ENCODE assay signal across 26 cellular contexts in the genomic region with DNA sequence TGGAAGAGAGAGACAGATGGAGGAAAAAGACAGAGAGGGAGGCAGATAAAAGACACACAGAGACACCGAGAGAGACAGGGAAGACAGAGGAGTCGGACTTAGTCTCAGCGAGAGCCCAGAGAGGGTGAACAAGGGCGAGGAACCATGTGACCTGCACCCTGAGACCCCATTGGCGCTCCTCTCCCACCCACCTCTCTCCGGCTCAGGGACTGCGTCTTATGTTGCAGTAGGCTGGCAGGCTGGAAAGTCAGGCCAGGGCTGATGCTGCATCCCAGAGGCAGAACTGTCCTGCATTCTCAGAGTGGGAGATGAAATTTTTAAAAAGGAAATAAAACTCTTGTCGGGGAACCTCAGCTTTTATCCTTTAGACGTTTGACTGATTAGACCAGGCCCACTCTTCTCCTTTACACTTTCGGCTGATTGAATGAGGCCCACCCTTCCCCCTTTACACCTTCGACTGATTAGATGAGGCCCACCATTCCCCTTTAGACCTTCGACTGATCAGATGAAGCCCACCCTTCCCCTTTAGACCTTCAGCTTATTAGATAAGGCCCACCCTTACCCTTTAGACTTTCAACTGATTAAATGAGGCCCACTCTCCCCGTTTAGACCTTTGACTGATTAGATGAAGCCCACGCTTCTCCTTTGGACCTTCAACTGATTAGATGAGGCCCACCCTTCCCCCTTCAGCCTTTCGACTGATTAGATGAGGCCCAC. TPM values are rescaled to one million over a fixed set of nuclear protein-coding genes. Genes with fewer than 3 reads are reported as not detected.
DNase-seq lines count a peak whose midpoint lies in the region; ATAC-seq, FAIRE-seq and TF ChIP-seq lines count a peak whose summit lies in the region.
"Had no signal": no experiment of that assay in that cellular context is flagged by ENCODE, and none has a peak within 500 bp of the region (broad histone marks: within the 10 kb centered on the region; RNA-seq: fewer than 3 reads in every experiment).

No MANE protein-coding gene starts in this region.

- H3K9me2 ChIP-seq in SK-N-SH = no peaks in the 10 kb centered on the region

- no peak overlapping the region for H3K4me3 Mint-ChIP-seq in naive thymus-derived CD4-positive, alpha-beta T cell
- no peak overlapping the region for H3K4me3 Mint-ChIP-seq in MCF 10A (ENCODE audit: unreplicated experiment)

- no peak for FAIRE-seq in K562 (lab: Jason Lieb, UNC)
- no peak for FAIRE-seq in GM12892 (lab: Jason Lieb, UNC)
- FAIRE-seq: GM18507, islet of Langerhans had no signal

- TF ChIP-seq CTCF in SK-N-SH (IDR thresholded peaks at IDR 0.05) (no peak), DND-41 (IDR thresholded peaks at IDR 0.05; ENCODE audit: borderline replicate concordance, extremely low read depth, low read length, poor library complexity, severe bottlenecking) (no peak), K562 (IDR thresholded peaks at IDR 0.05 in 2 of 3, conservative IDR thresholded peaks at IDR 0.05 in 1 of 3; ENCODE audit: insufficient read depth in 2 of 3, low read depth in 1 of 3, low read length in 3 of 3) (no peak), MCF 10A (IDR thresholded peaks at IDR 0.05; ENCODE audit: unreplicated experiment) (no peak), psoas muscle (IDR thresholded peaks at IDR 0.05) (no peak)

- H3K9ac ChIP-seq in SK-N-SH = no peak overlapping the region
- H3K9ac ChIP-seq in DND-41 (ENCODE audit: low read depth, low read length) = no peak overlapping the region
- no peak overlapping the region for H3K9ac ChIP-seq in K562 (ENCODE audit: insufficient read depth in 1 of 2, low read depth in 2 of 2, low read length in 2 of 2)

- ATAC-seq in SK-N-SH treated with all-trans-retinoic acid at 6 μM for 48 hours (peak; percentile 24; the same call in 2 of the 3 replicates), DND-41 (ENCODE audit: insufficient read depth, low read depth) (peak; percentile 33; the same call in 1 of the 3 replicates), K562 (no peak), psoas muscle (no peak)
- ATAC-seq in naive thymus-derived CD4-positive, alpha-beta T cell = no peak

- peak overlapping the region in 5 of 9 donors; percentile 4 to 71 (median 33) for H3K27ac Mint-ChIP-seq in naive thymus-derived CD4-positive, alpha-beta T cell
- no peak overlapping the region for H3K27ac Mint-ChIP-seq in MCF 10A (ENCODE audit: low read depth, unreplicated experiment)

- intact Hi-C loops in K562 (cut with micrococcal nuclease) (no loop called here), MCF 10A (cut with micrococcal nuclease) (no loop called here), psoas muscle (cut with DNase I) (no loop called here)
- intact Hi-C loops in naive thymus-derived CD4-positive, alpha-beta T cell (cut with micrococcal nuclease) = loop anchor here in 1 of 2 donors (5.0 kb wide), 1 partner anchor 60 kb away; no protein-coding TSS in a partner anchor

- H3K4me2 ChIP-seq in SK-N-SH = no peak overlapping the region
- H3K4me2 ChIP-seq in DND-41 (ENCODE audit: insufficient read depth, low read length) = no peak overlapping the region
- H3K4me2 ChIP-seq in K562 (ENCODE audit: insufficient read depth, low read length) = no peak overlapping the region

- peaks cover 0 to 17% (median 8%) of the 10 kb centered on the region in 11 donors for H3K9me3 Mint-ChIP-seq in naive thymus-derived CD4-positive, alpha-beta T cell
- peaks cover 23% of the 10 kb centered on the region for H3K9me3 Mint-ChIP-seq in MCF 10A (ENCODE audit: unreplicated experiment)

- H3K9me1 ChIP-seq in K562 (ENCODE audit: control insufficient read depth, insufficient read depth, low read length) = no peaks in the 10 kb centered on the region

- TF ChIP-seq POLR2A in K562 (conservative IDR thresholded peaks at IDR 0.05) (no peak), GM12892 (IDR thresholded peaks at IDR 0.05; ENCODE audit: low read depth, low read length) (no peak)

- H3K4me1 Mint-ChIP-seq in naive thymus-derived CD4-positive, alpha-beta T cell = peaks cover 0 to 2% (median 0%) of the 10 kb centered on the region in 7 donors
- H3K4me1 Mint-ChIP-seq in MCF 10A (ENCODE audit: insufficient read depth, unreplicated experiment) = no peaks in the 10 kb centered on the region

- TF ChIP-seq RAD21 in SK-N-SH (IDR thresholded peaks at IDR 0.05; ENCODE audit: low read length) (no peak), K562 (CRISPR knock-in tag; conservative IDR thresholded peaks at IDR 0.05 in 1 of 2, IDR thresholded peaks at IDR 0.05 in 1 of 2) (no peak)

- no peaks in the 10 kb centered on the region for H3K36me3 ChIP-seq in SK-N-SH (replicated peaks in 1 of 2; ENCODE audit: control insufficient read depth in 1 of 2, insufficient read depth in 2 of 2, low read length in 1 of 2)
- H3K36me3 ChIP-seq in DND-41 (ENCODE audit: insufficient read depth, low read length) = no peaks in the 10 kb centered on the region
- no peaks in the 10 kb centered on the region for H3K36me3 ChIP-seq in K562 (ENCODE audit: control insufficient read depth, insufficient read depth, low read length)
- H3K36me3 ChIP-seq in naive thymus-derived CD4-positive, alpha-beta T cell (ENCODE audit: control insufficient read depth in 2 of 3, insufficient read depth in 3 of 3, low read length in 3 of 3) = peaks cover 0 to 3% (median 0%) of the 10 kb centered on the region in 3 experiments
- no peaks in the 10 kb centered on the region for H3K36me3 ChIP-seq in psoas muscle (ENCODE audit: insufficient read depth in 1 of 2, low read depth in 1 of 2)
- H3K36me3 ChIP-seq: left ventricle myocardium inferior, SJSA1, tibial artery had no signal

- POLR2A ChIA-PET in SK-N-SH (lab: Yijun Ruan, JAX) (no interaction called here), K562 (lab: Yijun Ruan, JAX) (no interaction called here), MCF 10A (lab: Yijun Ruan, JAX) (no interaction called here)
- POLR2A ChIA-PET in naive thymus-derived CD4-positive, alpha-beta T cell (lab: Charles Lee) = no interaction called here

- H3K79me2 ChIP-seq in SK-N-SH (ENCODE audit: insufficient read depth) (no peaks in the 10 kb centered on the region), DND-41 (ENCODE audit: insufficient read depth, low read length) (no peaks in the 10 kb centered on the region), K562 (ENCODE audit: control insufficient read depth, insufficient read depth, low read length) (no peaks in the 10 kb centered on the region)

- H3K27ac ChIP-seq in SK-N-SH (ENCODE audit: low read depth in 2 of 2, low read length in 1 of 2) (no peak overlapping the region), DND-41 (ENCODE audit: low read length) (no peak overlapping the region), K562 (ENCODE audit: extremely low read depth, low read depth, low read length) (no peak overlapping the region), psoas muscle (no peak overlapping the region)
- H3K27ac ChIP-seq in naive thymus-derived CD4-positive, alpha-beta T cell (ENCODE audit: low read depth, low read length) = no peak overlapping the region
- H3K27ac ChIP-seq: left ventricle myocardium inferior, SJSA1, tibial artery had no signal

- BruUV-seq in K562 (replicated peaks; lab: Mats Ljungman, UMichigan) (no TSS peak), MCF 10A (replicated peaks; lab: Mats Ljungman, UMichigan) (no TSS peak)

- TF ChIP-seq EP300 in SK-N-SH (IDR thresholded peaks at IDR 0.05; ENCODE audit: borderline replicate concordance in 1 of 2, low read depth in 1 of 2, low read length in 1 of 2) = no peak
- no peak for TF ChIP-seq EP300 in K562 (IDR thresholded peaks at IDR 0.05; ENCODE audit: low read length)

- no peaks in the 10 kb centered on the region for H3K4me1 ChIP-seq in SK-N-SH (ENCODE audit: control insufficient read depth in 1 of 2, insufficient read depth in 2 of 2, low read depth in 1 of 2, low read length in 1 of 2)
- no peaks in the 10 kb centered on the region for H3K4me1 ChIP-seq in DND-41 (ENCODE audit: insufficient read depth, low read length)
- H3K4me1 ChIP-seq in K562 (replicated peaks in 1 of 2; ENCODE audit: control insufficient read depth in 2 of 2, insufficient read depth in 2 of 2, low read length in 2 of 2) = no peaks in the 10 kb centered on the region
- H3K4me1 ChIP-seq in naive thymus-derived CD4-positive, alpha-beta T cell (ENCODE audit: control insufficient read depth in 2 of 2, insufficient read depth in 2 of 2, low read length in 2 of 2) = no peaks in the 10 kb centered on the region
- H3K4me1 ChIP-seq in psoas muscle = no peaks in the 10 kb centered on the region
- H3K4me1 ChIP-seq: left ventricle myocardium inferior, SJSA1, tibial artery had no signal

- no peaks in the 10 kb centered on the region for H3K9me3 ChIP-seq in SK-N-SH
- no peaks in the 10 kb centered on the region for H3K9me3 ChIP-seq in DND-41 (ENCODE audit: insufficient read depth, low read length, severe bottlenecking)
- no peaks in the 10 kb centered on the region for H3K9me3 ChIP-seq in K562 (replicated peaks; ENCODE audit: control insufficient read depth, insufficient read depth, low read depth, low read length)
- H3K9me3 ChIP-seq in naive thymus-derived CD4-positive, alpha-beta T cell (ENCODE audit: control insufficient read depth in 2 of 3, low read length in 3 of 3) = peaks cover 0 to 6% (median 0%) of the 10 kb centered on the region in 3 experiments
- H3K9me3 ChIP-seq in psoas muscle = peaks cover 5% of the 10 kb centered on the region

- no peaks in the 10 kb centered on the region for H3K27me3 Mint-ChIP-seq in naive thymus-derived CD4-positive, alpha-beta T cell
- H3K27me3 Mint-ChIP-seq in MCF 10A (ENCODE audit: insufficient read depth, unreplicated experiment) = peaks cover 10% of the 10 kb centered on the region

- CTCF ChIA-PET in SK-N-SH (lab: Yijun Ruan, JAX) = no interaction called here
- CTCF ChIA-PET in K562 (lab: Yijun Ruan, JAX; ENCODE audit: low intra/inter-chr PET ratio) = no interaction called here
- CTCF ChIA-PET in naive thymus-derived CD4-positive, alpha-beta T cell (lab: Charles Lee) = no interaction called here
- CTCF ChIA-PET in MCF 10A (lab: Yijun Ruan, JAX) = no interaction called here

- H3F3A ChIP-seq in SK-N-SH (replicated peaks; ENCODE audit: insufficient read depth) = no peaks in the 10 kb centered on the region

- no peak overlapping the region for H3K4me3 ChIP-seq in SK-N-SH (ENCODE audit: low read depth in 2 of 2, low read length in 1 of 2)
- H3K4me3 ChIP-seq in DND-41 (ENCODE audit: low read depth in 1 of 2, low read length in 2 of 2) = no peak overlapping the region
- no peak overlapping the region for H3K4me3 ChIP-seq in K562
- no peak overlapping the region for H3K4me3 ChIP-seq in naive thymus-derived CD4-positive, alpha-beta T cell (ENCODE audit: low read length)
- no peak overlapping the region for H3K4me3 ChIP-seq in psoas muscle
- H3K4me3 ChIP-seq: left ventricle myocardium inferior, SJSA1, tibial artery had no signal

- peaks cover 0 to 8% (median 0%) of the 10 kb centered on the region in 5 donors for H3K36me3 Mint-ChIP-seq in naive thymus-derived CD4-positive, alpha-beta T cell
- H3K36me3 Mint-ChIP-seq in MCF 10A (ENCODE audit: insufficient read depth, unreplicated experiment) = no peaks in the 10 kb centered on the region

- H2AFZ ChIP-seq in SK-N-SH (ENCODE audit: low read depth) = no peak overlapping the region
- no peak overlapping the region for H2AFZ ChIP-seq in DND-41 (ENCODE audit: low read depth, low read length)
- H2AFZ ChIP-seq in K562 (ENCODE audit: low read depth, low read length) = no peak overlapping the region

- no peak for DNase-seq in SK-N-SH
- DNase-seq in DND-41 = no peak
- no peak for DNase-seq in K562 (ENCODE audit: extremely low read depth in 1 of 4, low spot score in 3 of 4)
- no peak for DNase-seq in naive thymus-derived CD4-positive, alpha-beta T cell
- DNase-seq in GM12892 (ENCODE audit: insufficient read length) = no peak
- DNase-seq in MCF 10A (ENCODE audit: unreplicated experiment) = no peak
- DNase-seq in psoas muscle = no peak
- DNase-seq: activated effector memory CD4-positive, alpha-beta T cell treated with anti-CD3 and anti-CD28 coated beads, Interleukin-2, amount 50 U/mL, for 16 hours; activated T-cell treated with anti-CD3 and anti-CD28 coated beads, Interleukin-2, amount 50 U/mL, for 1 hour; DMS53; GF-D8; left ventricle myocardium inferior; NCI-H1092; NCI-H187; NCI-H345; NCI-H774; T-helper 1 cell; tibial artery had no signal

- in situ Hi-C loops in K562 (cut with MboI) = loop anchor here (25.0 kb wide), 1 partner anchor 830 kb away; no protein-coding TSS in a partner anchor

- 54% methylated on average over 15 of the region's 15 CpGs for WGBS in SK-N-SH (ENCODE audit: low lambda C conversion rate)
- WGBS in K562 (ENCODE audit: insufficient coverage, low coverage, missing lambda C conversion rate) = 14% methylated on average over 12 of the region's 15 CpGs
- 83 to 89% (median 85%) methylated on average over 15 of the region's 15 CpGs for WGBS in psoas muscle, 3 donors

- no peaks in the 10 kb centered on the region for H4K20me1 ChIP-seq in SK-N-SH (ENCODE audit: insufficient read depth)
- no peaks in the 10 kb centered on the region for H4K20me1 ChIP-seq in DND-41 (ENCODE audit: insufficient read depth, low read length)
- H4K20me1 ChIP-seq in K562 (replicated peaks; ENCODE audit: control insufficient read depth, insufficient read depth, low read length) = no peaks in the 10 kb centered on the region

- peaks cover 39% of the 10 kb centered on the region; the same call in 1 of the 2 replicates for H3K27me3 ChIP-seq in SK-N-SH (ENCODE audit: insufficient read depth)
- H3K27me3 ChIP-seq in DND-41 (ENCODE audit: insufficient read depth, low read length, poor library complexity) = no peaks in the 10 kb centered on the region
- peaks cover 4 to 17% of the 10 kb centered on the region in 2 experiments; a peak in 4 of 5 replicates for H3K27me3 ChIP-seq in K562 (ENCODE audit: control insufficient read depth in 2 of 2, insufficient read depth in 2 of 2, low read length in 2 of 2)
- no peaks in the 10 kb centered on the region for H3K27me3 ChIP-seq in naive thymus-derived CD4-positive, alpha-beta T cell (ENCODE audit: control insufficient read depth in 2 of 2, insufficient read depth in 2 of 2, low read length in 2 of 2)
- H3K27me3 ChIP-seq in psoas muscle (ENCODE audit: insufficient read depth in 3 of 3, low read length in 2 of 3) = no peaks in the 10 kb centered on the region
- H3K27me3 ChIP-seq: SJSA1, tibial artery had no signal

RNA-seq across cellular contexts. Expression of gene IL3RA, which starts 29.5 kb away (rescaled TPM):
- not detected in 2 replicates for polyA plus RNA-seq in SK-N-SH (2012; rRNA removed)
- 0.03 TPM in 1 of 2 replicates, not detected in the other for polyA plus RNA-seq in SK-N-SH (2012; cell fraction: cytosol; rRNA removed)
- polyA plus RNA-seq in SK-N-SH (2012; cell fraction: nucleus; rRNA removed) = not detected in 2 replicates
- not detected in 2 replicates for total RNA-seq in K562 (2011; cell fraction: chromatin; rRNA removed; ENCODE audit: low replicate concordance)
- total RNA-seq in K562 (2011; cell fraction: nucleolus; rRNA removed) = not detected in 2 replicates
- not detected in 2 replicates for total RNA-seq in K562 (2011; cell fraction: nucleoplasm; rRNA removed)
- not detected in 2 replicates for total RNA-seq in K562 (2014; rRNA removed)
- not detected in 2 replicates for total RNA-seq in K562 (2014; rRNA removed; fragmentation: Illumina TruSeq; extraction: Trizol)
- not detected in 2 replicates for total RNA-seq in K562 (2015; rRNA removed; fragmentation: Illumina TruSeq; extraction: Trizol)
- total RNA-seq in K562 (2021) = not detected in 2 replicates
- polyA plus RNA-seq in K562 (2011; rRNA removed) = not detected in 2 replicates
- polyA plus RNA-seq in K562 (2011; cell fraction: cytosol; rRNA removed) = not detected in 2 replicates
- polyA plus RNA-seq in K562 (2011; cell fraction: nucleus; rRNA removed) = not detected in 2 replicates
- 0.08 and 0.18 TPM in 2 replicates for polyA plus RNA-seq in K562 (2012)
- polyA plus RNA-seq in K562 (2014; fragmentation: Illumina TruSeq; extraction: Trizol) = not detected in 2 replicates
- polyA plus RNA-seq in K562 (2014; fragmentation: Nextera tagmentation; extraction: Ambion mirVana) = not detected
- not detected in 2 replicates for polyA plus RNA-seq in K562 (2014; rRNA removed)
- not detected in 2 replicates for polyA minus RNA-seq in K562 (2011; rRNA and poly(A)+ RNA removed)
- not detected in 2 replicates for polyA minus RNA-seq in K562 (2011; cell fraction: cytosol; rRNA and poly(A)+ RNA removed)
- polyA minus RNA-seq in K562 (2011; cell fraction: nucleus; rRNA and poly(A)+ RNA removed) = not detected in 2 replicates
- 10 to 100 TPM in 2 of 5 experiments, 1 to 10 TPM in 1, not detected in 2; 7.9 to 23.7 (median 10.5) TPM for total RNA-seq in naive thymus-derived CD4-positive, alpha-beta T cell
- polyA plus RNA-seq in naive thymus-derived CD4-positive, alpha-beta T cell = under 1 TPM; 0.12 to 0.16 TPM
- 15.4 TPM for polyA plus RNA-seq in GM12892 (2012; ENCODE audit: missing spikeins)
- total RNA-seq in MCF 10A (2022) = not detected in 2 replicates
- 1 to 10 TPM; 1.5 to 8.3 (median 4.6) TPM for total RNA-seq in psoas muscle
- polyA plus RNA-seq in psoas muscle = 1 to 10 TPM; 3.4 to 7.0 (median 4.6) TPM
- total RNA-seq: RPMI7951, SJSA1 had no signal

RNA-seq across cellular contexts. Expression of gene CSF2RA, which starts 38.5 kb away (rescaled TPM):
- not detected in 2 replicates for polyA plus RNA-seq in SK-N-SH (2012; rRNA removed)
- not detected in 2 replicates for polyA plus RNA-seq in SK-N-SH (2012; cell fraction: cytosol; rRNA removed)
- polyA plus RNA-seq in SK-N-SH (2012; cell fraction: nucleus; rRNA removed) = not detected in 2 replicates
- not detected in 2 replicates for total RNA-seq in K562 (2011; cell fraction: chromatin; rRNA removed; ENCODE audit: low replicate concordance)
- total RNA-seq in K562 (2011; cell fraction: nucleolus; rRNA removed) = not detected in 2 replicates
- not detected in 2 replicates for total RNA-seq in K562 (2011; cell fraction: nucleoplasm; rRNA removed)
- not detected in 2 replicates for total RNA-seq in K562 (2014; rRNA removed)
- total RNA-seq in K562 (2014; rRNA removed; fragmentation: Illumina TruSeq; extraction: Trizol) = not detected in 2 replicates
- total RNA-seq in K562 (2015; rRNA removed; fragmentation: Illumina TruSeq; extraction: Trizol) = not detected in 2 replicates
- total RNA-seq in K562 (2021) = not detected in 2 replicates
- polyA plus RNA-seq in K562 (2011; rRNA removed) = not detected in 2 replicates
- polyA plus RNA-seq in K562 (2011; cell fraction: cytosol; rRNA removed) = not detected in 2 replicates
- polyA plus RNA-seq in K562 (2011; cell fraction: nucleus; rRNA removed) = not detected in 2 replicates
- polyA plus RNA-seq in K562 (2012) = 0.29 TPM in 1 of 2 replicates, not detected in the other
- not detected in 2 replicates for polyA plus RNA-seq in K562 (2014; fragmentation: Illumina TruSeq; extraction: Trizol)
- not detected for polyA plus RNA-seq in K562 (2014; fragmentation: Nextera tagmentation; extraction: Ambion mirVana)
- not detected in 2 replicates for polyA plus RNA-seq in K562 (2014; rRNA removed)
- polyA minus RNA-seq in K562 (2011; rRNA and poly(A)+ RNA removed) = not detected in 2 replicates
- polyA minus RNA-seq in K562 (2011; cell fraction: cytosol; rRNA and poly(A)+ RNA removed) = not detected in 2 replicates
- not detected in 2 replicates for polyA minus RNA-seq in K562 (2011; cell fraction: nucleus; rRNA and poly(A)+ RNA removed)
- 10 to 100 TPM in 1 of 5 experiments, 1 to 10 TPM in 3, under 1 TPM in 1; 0.63 to 51.3 (median 1.5) TPM for total RNA-seq in naive thymus-derived CD4-positive, alpha-beta T cell
- under 1 TPM in 1 of 2 donors, not detected in 1; 0.26 TPM for polyA plus RNA-seq in naive thymus-derived CD4-positive, alpha-beta T cell
- polyA plus RNA-seq in GM12892 (2012; ENCODE audit: missing spikeins) = 0.47 TPM
- total RNA-seq in MCF 10A (2022) = not detected in 2 replicates
- total RNA-seq in psoas muscle = 1 to 10 TPM in 2 of 4 donors, under 1 TPM in 2; 0.95 to 2.0 (median 1.1) TPM
- under 1 TPM; 0.48 to 0.74 (median 0.49) TPM for polyA plus RNA-seq in psoas muscle
- total RNA-seq: A673, dermis microvascular lymphatic vessel endothelial cell, glomerular endothelial cell, SJSA1 had no signal

Comparison
In these comparisons a context has a peak if more than half of its experiments do, and no peak if none do; other contexts are left out.
1. ATAC-seq: peak in SK-N-SH treated with all-trans-retinoic acid at 6 μM for 48 hours (single experiment) and DND-41 (single experiment); none in K562 (single experiment), naive thymus-derived CD4-positive, alpha-beta T cell (single experiment) and psoas muscle (0 of 4).